ENCODE assay signal across 24 cellular contexts in the genomic region with DNA sequence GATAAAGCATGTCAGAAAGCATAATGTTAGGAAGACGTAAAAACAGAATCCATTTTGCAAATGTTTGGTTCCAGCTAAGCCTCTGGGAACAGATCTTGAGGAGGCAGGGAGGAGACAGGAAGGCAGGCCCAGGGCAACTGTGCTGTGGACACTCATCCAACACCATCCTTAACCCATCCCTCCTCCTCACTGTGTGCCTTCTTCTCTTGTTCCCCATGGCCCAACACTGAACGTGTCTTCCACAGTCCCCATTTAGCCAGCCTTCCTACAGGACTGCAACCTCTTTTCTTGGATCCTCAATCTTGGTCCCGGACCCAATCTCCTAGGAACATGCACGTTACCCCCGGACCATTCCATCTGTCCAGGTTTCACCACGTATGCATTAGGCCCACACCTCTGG. TPM values are rescaled to one million over a fixed set of nuclear protein-coding genes. Genes with fewer than 3 reads are reported as not detected.
DNase-seq lines count a peak whose midpoint lies in the region; ATAC-seq, FAIRE-seq and TF ChIP-seq lines count a peak whose summit lies in the region.
"Had no signal": no experiment of that assay in that cellular context is flagged by ENCODE, and none has a peak within 500 bp of the region (broad histone marks: within the 10 kb centered on the region; RNA-seq: fewer than 3 reads in every experiment).

No MANE protein-coding gene starts in this region.

- no peak for FAIRE-seq in pancreas (lab: Jason Lieb, UNC)
- FAIRE-seq: A204.1, D721Med, GM12892, GM18507, HTR-8/SVneo, K562 had no signal

- H3K4me2 ChIP-seq in DND-41 (ENCODE audit: insufficient read depth, low read length): no peak overlapping the region
- H3K4me2 ChIP-seq in GM23338: no peak overlapping the region
- H3K4me2 ChIP-seq in OCI-LY7 (ENCODE audit: low read length): no peak overlapping the region

- H4K20me1 ChIP-seq in DND-41 (ENCODE audit: insufficient read depth, low read length) (no peaks in the 10 kb centered on the region), GM23338 (replicated peaks; ENCODE audit: insufficient read depth) (no peaks in the 10 kb centered on the region), OCI-LY7 (ENCODE audit: insufficient read depth, low read length) (no peaks in the 10 kb centered on the region)

- no peaks in the 10 kb centered on the region; the same call in 2 of the 3 replicates for H3K9me3 Mint-ChIP-seq in GM23338
- H3K9me3 Mint-ChIP-seq: CD4-positive, alpha-beta T cell had no signal

- H3F3A ChIP-seq in GM23338 (replicated peaks; ENCODE audit: low read depth): no peaks in the 10 kb centered on the region

- H3K27ac Mint-ChIP-seq in GM23338: no peak overlapping the region
- H3K27ac Mint-ChIP-seq: CD4-positive, alpha-beta T cell had no signal

- ATAC-seq in DND-41 (ENCODE audit: insufficient read depth, low read depth) (no peak), GM23338 (no peak), body of pancreas (no peak), pancreas (no peak)
- ATAC-seq: K562 had no signal

- no peaks in the 10 kb centered on the region for H3K79me2 ChIP-seq in DND-41 (ENCODE audit: insufficient read depth, low read length)
- H3K79me2 ChIP-seq in GM23338 (replicated peaks; ENCODE audit: insufficient read depth): no peaks in the 10 kb centered on the region
- no peaks in the 10 kb centered on the region for H3K79me2 ChIP-seq in OCI-LY7 (ENCODE audit: insufficient read depth, low read depth, low read length)

- H3K36me3 Mint-ChIP-seq in GM23338 (ENCODE audit: low read depth): peaks cover 3% of the 10 kb centered on the region; the same call in 2 of the 3 replicates

- H3K4me1 ChIP-seq in DND-41 (ENCODE audit: insufficient read depth, low read length) (peaks cover 13% of the 10 kb centered on the region), GM23338 (ENCODE audit: insufficient read depth) (no peaks in the 10 kb centered on the region), body of pancreas (peaks cover 70% of the 10 kb centered on the region), pancreas (peaks cover 22 to 57% (median 36%) of the 10 kb centered on the region in 3 donors), OCI-LY7 (ENCODE audit: insufficient read depth, low read length, poor library complexity, severe bottlenecking) (no peaks in the 10 kb centered on the region)
- H3K4me1 ChIP-seq: Caco-2, HAP-1 had no signal

- H3K27me3 ChIP-seq in DND-41 (ENCODE audit: insufficient read depth, low read length, poor library complexity) (no peaks in the 10 kb centered on the region), GM23338 (ENCODE audit: insufficient read depth) (no peaks in the 10 kb centered on the region), body of pancreas (no peaks in the 10 kb centered on the region), pancreas (no peaks in the 10 kb centered on the region)

- H3K4me3 Mint-ChIP-seq in GM23338: no peak overlapping the region
- H3K4me3 Mint-ChIP-seq: CD4-positive, alpha-beta T cell had no signal

- TF ChIP-seq CTCF in DND-41 (IDR thresholded peaks at IDR 0.05; ENCODE audit: borderline replicate concordance, extremely low read depth, low read length, poor library complexity, severe bottlenecking) (no peak), GM23338 (conservative IDR thresholded peaks at IDR 0.05; ENCODE audit: low read depth in 2 of 2) (no peak), body of pancreas (IDR thresholded peaks at IDR 0.05) (no peak), pancreas (IDR thresholded peaks at IDR 0.05) (no peak), OCI-LY7 (conservative IDR thresholded peaks at IDR 0.05; ENCODE audit: low read length) (no peak)

- DNase-seq in DND-41: no peak
- DNase-seq in GM23338 (ENCODE audit: low spot score): no peak
- no peak for DNase-seq in body of pancreas
- DNase-seq in pancreas: no peak
- no peak for DNase-seq in OCI-LY7 (ENCODE audit: low spot score)
- DNase-seq in NCI-H1417 (lab: John Stamatoyannopoulos, UW): no peak
- no peak for DNase-seq in kidney glomerular epithelial cell (lab: John Stamatoyannopoulos, UW)
- DNase-seq: ACHN; AML-193; Caco-2; CD4-positive, alpha-beta T cell; GDM1; IMR-90 had no signal

- intact Hi-C loops in body of pancreas (cut with DNase I) (no loop called here), pancreas (cut with DNase I) (no loop called here), OCI-LY7 (cut with micrococcal nuclease; ENCODE audit: unreplicated experiment) (no loop called here)

- H3K9me3 ChIP-seq in DND-41 (ENCODE audit: insufficient read depth, low read length, severe bottlenecking) (no peaks in the 10 kb centered on the region), body of pancreas (no peaks in the 10 kb centered on the region), pancreas (no peaks in the 10 kb centered on the region), OCI-LY7 (ENCODE audit: low read length) (no peaks in the 10 kb centered on the region)
- H3K9me3 ChIP-seq: Caco-2, HAP-1 had no signal

- no peaks in the 10 kb centered on the region for H3K4me1 Mint-ChIP-seq in GM23338

- POLR2A ChIA-PET in OCI-LY7 (lab: Charles Lee): no interaction called here

- H3K9ac ChIP-seq in DND-41 (ENCODE audit: low read depth, low read length): no peak overlapping the region

- no TSS peak for BruUV-seq in OCI-LY7 (replicated peaks; lab: Mats Ljungman, UMichigan)

- no peak for TF ChIP-seq POLR2A in body of pancreas (IDR thresholded peaks at IDR 0.05)

- 55 to 61% methylated on average over 6 of the region's 6 CpGs for WGBS in body of pancreas, 2 donors
- 59 to 67% methylated on average over 6 of the region's 6 CpGs for WGBS in pancreas, 2 donors

- H3K36me3 ChIP-seq in DND-41 (ENCODE audit: insufficient read depth, low read length): no peaks in the 10 kb centered on the region
- no peaks in the 10 kb centered on the region for H3K36me3 ChIP-seq in GM23338 (ENCODE audit: insufficient read depth)
- no peaks in the 10 kb centered on the region for H3K36me3 ChIP-seq in body of pancreas (replicated peaks in 1 of 2; ENCODE audit: insufficient read depth in 1 of 2, low read depth in 2 of 2)
- no peaks in the 10 kb centered on the region for H3K36me3 ChIP-seq in pancreas
- no peaks in the 10 kb centered on the region for H3K36me3 ChIP-seq in OCI-LY7 (ENCODE audit: insufficient read depth, low read length)
- H3K36me3 ChIP-seq: HAP-1 had no signal

- no peak overlapping the region for H2AFZ ChIP-seq in DND-41 (ENCODE audit: low read depth, low read length)
- H2AFZ ChIP-seq in GM23338: 0 out of 2 replicates have a peak overlapping the region, but pooled peaks have one; percentile 52
- H2AFZ ChIP-seq in OCI-LY7 (ENCODE audit: low read length): no peak overlapping the region

- H3K27ac ChIP-seq in DND-41 (ENCODE audit: low read length) (peak overlapping the region; percentile 8; the same call in 1 of the 2 replicates), GM23338 (ENCODE audit: low read depth) (no peak overlapping the region), body of pancreas (peak overlapping the region; percentile 79 to 86 (median 84)), pancreas (peak overlapping the region; percentile 50 to 81 (median 80)), OCI-LY7 (ENCODE audit: low read depth, low read length, poor library complexity, severe bottlenecking) (no peak overlapping the region)
- H3K27ac ChIP-seq: C4-2B had no signal

- H3K4me3 ChIP-seq in DND-41 (ENCODE audit: low read depth in 1 of 2, low read length in 2 of 2) (no peak overlapping the region), GM23338 (no peak overlapping the region), body of pancreas (no peak overlapping the region), pancreas (no peak overlapping the region), OCI-LY7 (ENCODE audit: low read depth, low read length, poor library complexity, severe bottlenecking) (no peak overlapping the region)
- H3K4me3 ChIP-seq: HAP-1, K562 had no signal

- CTCF ChIA-PET in OCI-LY7 (lab: Charles Lee; ENCODE audit: unreplicated experiment): no interaction called here

- H3K9me2 ChIP-seq in GM23338 (ENCODE audit: insufficient read depth): peaks cover 7% of the 10 kb centered on the region; the same call in 1 of the 2 replicates
- H3K9me2 ChIP-seq in OCI-LY7 (ENCODE audit: insufficient read depth, low read length): no peaks in the 10 kb centered on the region

- H3K27me3 Mint-ChIP-seq in GM23338 (ENCODE audit: insufficient read depth, low read depth, poor library complexity): peaks cover 3% of the 10 kb centered on the region
- H3K27me3 Mint-ChIP-seq: CD4-positive, alpha-beta T cell had no signal

TF ChIP-seq in GM23338, 12 proteins besides CTCF, POLR2A, EP300 and RAD21 (continues in another document):
- TF ChIP-seq ZNF114 (CRISPR knock-in tag; IDR thresholded peaks at IDR 0.05): no peak
- no peak for TF ChIP-seq CREB1 (CRISPR knock-in tag; IDR thresholded peaks at IDR 0.05; ENCODE audit: low read depth)
- TF ChIP-seq NANOG (IDR thresholded peaks at IDR 0.05; ENCODE audit: borderline replicate concordance): no peak
- no peak for TF ChIP-seq POLR2AphosphoS5 (IDR thresholded peaks at IDR 0.05; ENCODE audit: low read depth)

RNA-seq across cellular contexts. Expression of gene C2CD4B, which starts 15.4 kb away (rescaled TPM):
- 1.3 and 1.5 TPM in 2 replicates for total RNA-seq in GM23338 (2014; rRNA removed; shearing (Covaris generic))
- 0.31 TPM in 1 of 2 replicates, not detected in the other for polyA plus RNA-seq in GM23338 (2016; fragmentation: Nextera tagmentation; extraction: Ambion mirVana)
- 100 to 1,000 TPM in 1 of 2 donors, 10 to 100 TPM in 1; 75.8 to 142 TPM for total RNA-seq in body of pancreas
- 100 to 1,000 TPM in 1 of 6 donors, 10 to 100 TPM in 5; 26.4 to 167 (median 44.8) TPM for total RNA-seq in pancreas
- polyA plus RNA-seq in pancreas: 10 to 100 TPM; 25.1 to 36.2 TPM
- not detected in 2 replicates for total RNA-seq in OCI-LY7 (2014; rRNA removed; shearing (Covaris generic))
- not detected in 2 replicates for total RNA-seq in OCI-LY7 (2022)
- total RNA-seq: Daoy, H4, IMR-90, K562 had no signal
- polyA plus RNA-seq: BJ, IMR-90 had no signal

Comparison
In these comparisons a context has a peak if more than half of its experiments do, and no peak if none do; other contexts are left out.
1. H3K27ac ChIP-seq: peak in DND-41 (single experiment), body of pancreas (4 of 4) and pancreas (4 of 4); none in GM23338 (single experiment) and OCI-LY7 (single experiment).
2. RNA of gene C2CD4B, which starts 15.4 kb away (total RNA-seq): 75.8 to 142 TPM in body of pancreas and 26.4 to 167 TPM in pancreas; 1.3 to 1.5 TPM in GM23338 and not detected in OCI-LY7; every median in the first group is over 10 times any median in the second.